1 cellular context compared by ENCODE assay signal in genomic region chr1:89942825-89943658, GRCh38.
TF ChIP-seq lines count a peak whose summit lies in the region.

No MANE protein-coding gene starts in this region.

TF ChIP-seq in HepG2, 621 proteins besides CTCF, POLR2A, EP300 and RAD21 (continued from another document and continues in another):
- TF ChIP-seq HBP1 (CRISPR knock-in tag; IDR thresholded peaks at IDR 0.05; ENCODE audit: low read depth) (no peak), ZSCAN30 (CRISPR knock-in tag; IDR thresholded peaks at IDR 0.05) (no peak), ATF7 (IDR thresholded peaks at IDR 0.05) (no peak), ATF7 (CRISPR knock-in tag; IDR thresholded peaks at IDR 0.05) (peak; percentile 36; the same call in 1 of the 2 replicates), U2AF1 (optimal IDR thresholded peaks at IDR 0.05; ENCODE audit: low read depth, low read length) (no peak), ZNF414 (CRISPR knock-in tag; IDR thresholded peaks at IDR 0.05) (peak; percentile 23; the same call in 1 of the 2 replicates), CCDC6 (CRISPR knock-in tag; IDR thresholded peaks at IDR 0.05) (no peak), ZNF30 (CRISPR knock-in tag; IDR thresholded peaks at IDR 0.05) (no peak), ATF6 (CRISPR knock-in tag; conservative IDR thresholded peaks at IDR 0.05) (no peak), KIAA2018 (CRISPR knock-in tag; IDR thresholded peaks at IDR 0.05; ENCODE audit: borderline replicate concordance) (no peak), ZNF841 (CRISPR knock-in tag; IDR thresholded peaks at IDR 0.05; ENCODE audit: borderline replicate concordance) (no peak), ZBTB14 (CRISPR knock-in tag; IDR thresholded peaks at IDR 0.05) (no peak), SNAI1 (CRISPR knock-in tag; IDR thresholded peaks at IDR 0.05; ENCODE audit: borderline replicate concordance) (no peak), ZNF335 (CRISPR knock-in tag; IDR thresholded peaks at IDR 0.05) (peak; percentile 50; the same call in 1 of the 2 replicates), ZNF446 (CRISPR knock-in tag; IDR thresholded peaks at IDR 0.05) (no peak), RFXAP (CRISPR knock-in tag; IDR thresholded peaks at IDR 0.05; ENCODE audit: borderline replicate concordance) (no peak), HES4 (CRISPR knock-in tag; IDR thresholded peaks at IDR 0.05; ENCODE audit: borderline replicate concordance) (no peak), FOXM1 (CRISPR knock-in tag; IDR thresholded peaks at IDR 0.05) (no peak), REST (IDR thresholded peaks at IDR 0.05; ENCODE audit: borderline replicate concordance in 1 of 2, low read depth in 1 of 2, low read length in 2 of 2) (no peak), ZNF282 (IDR thresholded peaks at IDR 0.05; ENCODE audit: partially characterized antibody) (no peak), SRSF4 (IDR thresholded peaks at IDR 0.05; ENCODE audit: low read depth, low read length, poor library complexity, severe bottlenecking) (no peak), FUBP1 (CRISPR knock-in tag; IDR thresholded peaks at IDR 0.05; ENCODE audit: borderline replicate concordance) (no peak), ZFP82 (CRISPR knock-in tag; IDR thresholded peaks at IDR 0.05; ENCODE audit: borderline replicate concordance) (no peak), DZIP1 (CRISPR knock-in tag; IDR thresholded peaks at IDR 0.05) (no peak), RXRA (CRISPR knock-in tag; IDR thresholded peaks at IDR 0.05) (peak; percentile 68; the same call in 1 of the 2 replicates), AGO2 (optimal IDR thresholded peaks at IDR 0.05; ENCODE audit: low read depth, low read length) (no peak), TCF7 (IDR thresholded peaks at IDR 0.05; ENCODE audit: low read depth) (peak; percentile 55; the same call in 1 of the 2 replicates), ZFP36L1 (CRISPR knock-in tag; IDR thresholded peaks at IDR 0.05) (no peak)
